In genomic region chrX:16191605-16192004, GRCh38 we compare ENCODE assay signal across 29 cellular contexts. TPM values are rescaled to one million over a fixed set of nuclear protein-coding genes. Genes with fewer than 3 reads are reported as not detected.
"Had no signal": no experiment of that assay in that cellular context is flagged by ENCODE, and none has a peak within 500 bp of the region (broad histone marks: within the 10 kb centered on the region; RNA-seq: fewer than 3 reads in every experiment).

No MANE protein-coding gene starts in this region.

- H3K36me3 ChIP-seq: stomach, suprapubic skin, transverse colon had no signal

- ATAC-seq: activated CD4-positive, CD25-positive, alpha-beta regulatory T cell treated with anti-CD3 and anti-CD28 coated beads, Interleukin-2, amount 50 U/mL, for 24 hours; activated CD8-positive, alpha-beta T cell treated with anti-CD3 and anti-CD28 coated beads for 36 hours; activated naive CD8-positive, alpha-beta T cell treated with anti-CD3 and anti-CD28 coated beads, Interleukin-2, amount 50 U/mL, for 24 hours; body of pancreas; sciatic nerve; stimulated activated memory B cell treated with anti-CD40 and anti-IgM and Interleukin-4, amounts not matched to agents 10 μg/mL and 1 μg/mL and 100 μg/mL, for 72 hours had no signal

- H3K9me3 Mint-ChIP-seq: activated CD4-positive, alpha-beta T cell treated with anti-CD3 and anti-CD28 coated beads, Interleukin-2, amount 10 ng/mL, durations not matched to agents 7 days and 5 days; activated CD8-positive, alpha-beta T cell treated with anti-CD3 and anti-CD28 coated beads for 36 hours; activated naive CD8-positive, alpha-beta T cell treated with anti-CD3 and anti-CD28 coated beads, Interleukin-2, amount 50 U/mL, for 24 hours; activated T-helper 1 cell treated with anti-CD3 and anti-CD28 coated beads, Interleukin-12 subunit alpha, Interleukin-12 subunit beta, Interleukin-2, Interleukin-4 antibody, amounts not matched to agents 30 ng/mL and 10 ng/mL and 1 ng/mL, durations not matched to agents 14 hours and 24 hours and 36 hours; dendritic cell treated with granulocyte-macrophage colony-stimulating factor and Interleukin-4, amounts not matched to agents 40 ng/mL and 50 ng/mL, for 4 days; neural crest cell; stimulated activated memory B cell treated with anti-CD40 and anti-IgM and Interleukin-4, amounts not matched to agents 10 μg/mL and 1 μg/mL and 100 μg/mL, for 72 hours had no signal

- H3K4me3 ChIP-seq: body of pancreas, smooth muscle cell, stomach, suprapubic skin, transverse colon had no signal

- H3K27me3 Mint-ChIP-seq: activated CD4-positive, alpha-beta T cell treated with anti-CD3 and anti-CD28 coated beads, Interleukin-2, amount 10 ng/mL, durations not matched to agents 7 days and 5 days; activated CD8-positive, alpha-beta T cell treated with anti-CD3 and anti-CD28 coated beads for 36 hours; dendritic cell treated with granulocyte-macrophage colony-stimulating factor and Interleukin-4, amounts not matched to agents 40 ng/mL and 50 ng/mL, for 4 days; stimulated activated memory B cell treated with anti-CD40 and anti-IgM and Interleukin-4, amounts not matched to agents 10 μg/mL and 1 μg/mL and 100 μg/mL, for 72 hours had no signal

- H3K9me3 ChIP-seq: body of pancreas, stomach, suprapubic skin, transverse colon had no signal

- H3K27ac Mint-ChIP-seq: activated CD4-positive, alpha-beta T cell treated with anti-CD3 and anti-CD28 coated beads, Interleukin-2, amount 10 ng/mL, durations not matched to agents 7 days and 5 days; activated CD8-positive, alpha-beta T cell treated with anti-CD3 and anti-CD28 coated beads for 36 hours; activated naive CD8-positive, alpha-beta T cell treated with anti-CD3 and anti-CD28 coated beads, Interleukin-2, amount 50 U/mL, for 24 hours; activated T-helper 1 cell treated with anti-CD3 and anti-CD28 coated beads, Interleukin-12 subunit alpha, Interleukin-12 subunit beta, Interleukin-2, Interleukin-4 antibody, amounts not matched to agents 30 ng/mL and 10 ng/mL and 1 ng/mL, durations not matched to agents 14 hours and 24 hours and 36 hours; dendritic cell treated with granulocyte-macrophage colony-stimulating factor and Interleukin-4, amounts not matched to agents 40 ng/mL and 50 ng/mL, for 4 days; stimulated activated memory B cell treated with anti-CD40 and anti-IgM and Interleukin-4, amounts not matched to agents 10 μg/mL and 1 μg/mL and 100 μg/mL, for 72 hours had no signal

- H3K4me1 Mint-ChIP-seq: activated CD4-positive, alpha-beta T cell treated with anti-CD3 and anti-CD28 coated beads, Interleukin-2, amount 10 ng/mL, durations not matched to agents 7 days and 5 days; neural crest cell; stimulated activated memory B cell treated with anti-CD40 and anti-IgM and Interleukin-4, amounts not matched to agents 10 μg/mL and 1 μg/mL and 100 μg/mL, for 72 hours had no signal

- H3K4me3 Mint-ChIP-seq: activated CD4-positive, alpha-beta T cell treated with anti-CD3 and anti-CD28 coated beads, Interleukin-2, amount 10 ng/mL, durations not matched to agents 7 days and 5 days; activated CD8-positive, alpha-beta T cell treated with anti-CD3 and anti-CD28 coated beads for 36 hours; activated naive CD8-positive, alpha-beta T cell treated with anti-CD3 and anti-CD28 coated beads, Interleukin-2, amount 50 U/mL, for 24 hours; activated T-helper 1 cell treated with anti-CD3 and anti-CD28 coated beads, Interleukin-12 subunit alpha, Interleukin-12 subunit beta, Interleukin-2, Interleukin-4 antibody, amounts not matched to agents 30 ng/mL and 10 ng/mL and 1 ng/mL, durations not matched to agents 14 hours and 24 hours and 36 hours; dendritic cell treated with granulocyte-macrophage colony-stimulating factor and Interleukin-4, amounts not matched to agents 40 ng/mL and 50 ng/mL, for 4 days; neural crest cell; stimulated activated memory B cell treated with anti-CD40 and anti-IgM and Interleukin-4, amounts not matched to agents 10 μg/mL and 1 μg/mL and 100 μg/mL, for 72 hours had no signal

- H3K4me2 ChIP-seq: smooth muscle cell had no signal

- DNase-seq: activated CD4-positive, alpha-beta T cell treated with anti-CD3 and anti-CD28 coated beads, Interleukin-2, amount 10 ng/mL, durations not matched to agents 7 days and 5 days; activated CD8-positive, alpha-beta T cell treated with anti-CD3 and anti-CD28 coated beads for 36 hours; activated gamma-delta T cell; activated naive CD4-positive, alpha-beta T cell treated with anti-CD3 and anti-CD28 coated beads, Interleukin-2, amount 50 U/mL, for 16 hours; activated naive CD8-positive, alpha-beta T cell treated with anti-CD3 and anti-CD28 coated beads, Interleukin-2, amount 50 U/mL, for 24 hours; anterior cingulate cortex; body of pancreas; effector CD8-positive, alpha-beta T cell; head of caudate nucleus; stimulated activated CD4-positive, alpha-beta T cell treated with anti-CD3 and anti-CD28 coated beads, Interleukin-15, amount 100 ng/mL, for 24 hours; stomach; T-helper 2 cell; transverse colon had no signal

- H3K4me1 ChIP-seq: stomach, suprapubic skin, transverse colon had no signal

- H3K36me3 Mint-ChIP-seq: stimulated activated memory B cell treated with anti-CD40 and anti-IgM and Interleukin-4, amounts not matched to agents 10 μg/mL and 1 μg/mL and 100 μg/mL, for 72 hours had no signal

- FAIRE-seq: frontal cortex, urothelium cell line had no signal

- H3K27me3 ChIP-seq: body of pancreas, stomach, suprapubic skin, transverse colon had no signal

- H3K27ac ChIP-seq: body of pancreas, stomach, suprapubic skin, transverse colon, VCaP had no signal

RNA-seq across cellular contexts. Expression of gene MAGEB17, which starts 24.3 kb away (rescaled TPM):
- total RNA-seq: activated CD4-positive, alpha-beta T cell treated with anti-CD3 and anti-CD28 coated beads, Interleukin-2, amount 10 ng/mL, durations not matched to agents 7 days and 5 days; activated CD8-positive, alpha-beta T cell treated with anti-CD3 and anti-CD28 coated beads for 36 hours; activated T-helper 1 cell treated with anti-CD3 and anti-CD28 coated beads, Interleukin-12 subunit alpha, Interleukin-12 subunit beta, Interleukin-2, Interleukin-4 antibody, amounts not matched to agents 30 ng/mL and 10 ng/mL and 1 ng/mL, durations not matched to agents 14 hours and 24 hours and 36 hours; chondrocyte; frontal cortex; liver; neural crest cell; omental fat pad; posterior vena cava; renal cortical epithelial cell; sciatic nerve; smooth muscle cell; stomach; suprapubic skin had no signal
- polyA plus RNA-seq: liver had no signal
